Comparison of ENCODE assay signal across 8 cellular contexts in the genomic region with DNA sequence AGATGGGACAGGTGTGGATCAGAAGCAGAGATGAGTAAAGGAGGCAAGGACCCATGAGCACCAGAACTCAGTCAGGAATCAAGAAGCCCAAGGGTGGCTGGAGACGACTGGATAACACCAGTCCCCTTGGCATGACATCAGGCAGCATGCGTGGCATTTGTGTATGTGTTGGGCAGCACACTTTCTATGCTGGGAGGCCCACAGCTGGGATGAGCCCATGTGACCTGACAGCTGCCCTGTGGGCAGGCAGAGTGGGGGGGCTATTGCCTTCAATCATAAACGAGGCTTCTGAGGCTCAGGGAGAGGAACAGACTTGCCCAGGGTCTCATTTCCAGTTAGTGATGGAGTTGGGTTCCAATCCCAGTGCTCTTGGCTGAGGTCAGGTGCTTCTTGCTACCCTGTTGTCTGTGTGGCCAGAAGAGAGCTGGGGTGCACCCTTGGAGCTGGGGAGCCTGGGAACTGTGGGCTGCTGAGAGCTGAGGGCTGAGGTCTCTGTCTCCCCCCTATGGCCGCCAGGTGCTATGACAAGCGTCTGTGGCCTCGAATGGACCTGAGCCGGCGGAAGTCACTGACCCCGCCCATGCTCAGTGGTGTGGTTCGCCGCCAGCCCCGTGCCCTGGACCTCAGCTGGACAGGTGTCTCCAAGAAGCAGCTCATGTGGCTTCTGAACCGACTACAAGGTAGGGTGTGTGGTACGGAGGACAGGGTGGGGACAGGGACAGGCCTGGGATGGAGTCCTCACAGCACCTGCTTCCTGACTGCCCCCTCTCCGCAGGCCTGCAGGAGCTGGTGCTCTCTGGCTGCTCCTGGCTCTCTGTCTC. TPM values are rescaled to one million over a fixed set of nuclear protein-coding genes. Genes with fewer than 3 reads are reported as not detected.
DNase-seq lines count a peak whose midpoint lies in the region; ATAC-seq and TF ChIP-seq lines count a peak whose summit lies in the region.

No MANE protein-coding gene starts in this region.

- no peaks in the 10 kb centered on the region for H3K9me3 Mint-ChIP-seq in chondrocyte (ENCODE audit: low read depth)

- DNase-seq in SKM-1 treated with dmso at 0.1 percent for 144 hours (lab: John Stamatoyannopoulos, UW; ENCODE audit: unreplicated experiment): peak; percentile 64
- no peak for DNase-seq in SKM-1 (lab: John Stamatoyannopoulos, UW; ENCODE audit: unreplicated experiment)
- peak; percentile 50 for DNase-seq in NCI-H146 treated with DMSO at 0.1 percent for 48 hours (lab: John Stamatoyannopoulos, UW; ENCODE audit: unreplicated experiment)
- peak; percentile 83 for DNase-seq in WERI-Rb-1
- DNase-seq in chondrocyte (ENCODE audit: low spot score): no peak
- DNase-seq in left kidney (ENCODE audit: low read depth, low spot score): peak; percentile 84
- DNase-seq in stimulated activated CD8-positive, alpha-beta memory T cell treated with anti-CD3 and anti-CD28 coated beads, Interleukin-12 subunit alpha, Interleukin-12 subunit beta, amount 100 ng/mL, for 4 hours (ENCODE audit: low read depth): peak; percentile 41

- peak overlapping the region; percentile 10 for H3K27ac Mint-ChIP-seq in chondrocyte (ENCODE audit: unreplicated experiment)

- no peak overlapping the region for H3K4me3 Mint-ChIP-seq in chondrocyte (ENCODE audit: unreplicated experiment)

- H3K27me3 Mint-ChIP-seq in chondrocyte (ENCODE audit: low read depth): no peaks in the 10 kb centered on the region

- no peak overlapping the region for H3K4me3 ChIP-seq in WERI-Rb-1 (ENCODE audit: low read depth, low read length)

- no peaks in the 10 kb centered on the region for H3K27me3 ChIP-seq in WERI-Rb-1 (ENCODE audit: insufficient read depth, low read depth, severe bottlenecking)

- H3K4me1 Mint-ChIP-seq in chondrocyte (ENCODE audit: low read depth): peaks cover 11% of the 10 kb centered on the region

- H3K36me3 Mint-ChIP-seq in chondrocyte (ENCODE audit: low read depth): peaks cover 8% of the 10 kb centered on the region

- peak; percentile 84 for ATAC-seq in HG02642 (IDR thresholded peaks at IDR 0.05; ENCODE audit: poor library complexity, unreplicated experiment)

- H3K9me3 ChIP-seq in WERI-Rb-1 (ENCODE audit: severe bottlenecking): no peaks in the 10 kb centered on the region

- peaks cover 28% of the 10 kb centered on the region for H3K36me3 ChIP-seq in WERI-Rb-1

- peak; percentile 98 for TF ChIP-seq CTCF in WERI-Rb-1 (IDR thresholded peaks at IDR 0.05; ENCODE audit: low read depth, low read length)
- peak; percentile 85 for TF ChIP-seq CTCF in chondrocyte (IDR thresholded peaks at IDR 0.05)

- H3K27ac ChIP-seq in WERI-Rb-1: peak overlapping the region; percentile 40

RNA-seq across cellular contexts. Expression of a gene that starts 7.1 kb away (rescaled TPM):
- total RNA-seq in chondrocyte: 10.3 to 16.0 TPM (median 15.6 TPM) in 3 replicates

RNA-seq across cellular contexts. Expression of a gene that starts 15.7 kb away (rescaled TPM):
- total RNA-seq in chondrocyte: 15.0 to 18.0 TPM (median 15.8 TPM) in 3 replicates

RNA-seq across cellular contexts. Expression of a gene that starts 18.4 kb away (rescaled TPM):
- 19.4 to 21.5 TPM (median 20.5 TPM) in 3 replicates for total RNA-seq in chondrocyte

RNA-seq across cellular contexts. Expression of a gene that starts 43.2 kb away (rescaled TPM):
- total RNA-seq in chondrocyte: 10.8 to 12.4 TPM (median 12.3 TPM) in 3 replicates

RNA-seq across cellular contexts. Expression of a gene that starts 45.4 kb away (rescaled TPM):
- 3.7 to 5.7 TPM (median 4.2 TPM) in 3 replicates for total RNA-seq in chondrocyte

Comparison
In these comparisons a context has a peak if more than half of its experiments do, and no peak if none do; other contexts are left out.
1. DNase-seq: peak in SKM-1 treated with dmso at 0.1 percent for 144 hours (single experiment), NCI-H146 treated with DMSO at 0.1 percent for 48 hours (single experiment), WERI-Rb-1 (single experiment), left kidney (single experiment) and stimulated activated CD8-positive, alpha-beta memory T cell treated with anti-CD3 and anti-CD28 coated beads, Interleukin-12 subunit alpha, Interleukin-12 subunit beta, amount 100 ng/mL, for 4 hours (single experiment); none in SKM-1 (single experiment) and chondrocyte (single experiment).